Comparison of ENCODE assay signal across 10 cellular contexts in the genomic region with DNA sequence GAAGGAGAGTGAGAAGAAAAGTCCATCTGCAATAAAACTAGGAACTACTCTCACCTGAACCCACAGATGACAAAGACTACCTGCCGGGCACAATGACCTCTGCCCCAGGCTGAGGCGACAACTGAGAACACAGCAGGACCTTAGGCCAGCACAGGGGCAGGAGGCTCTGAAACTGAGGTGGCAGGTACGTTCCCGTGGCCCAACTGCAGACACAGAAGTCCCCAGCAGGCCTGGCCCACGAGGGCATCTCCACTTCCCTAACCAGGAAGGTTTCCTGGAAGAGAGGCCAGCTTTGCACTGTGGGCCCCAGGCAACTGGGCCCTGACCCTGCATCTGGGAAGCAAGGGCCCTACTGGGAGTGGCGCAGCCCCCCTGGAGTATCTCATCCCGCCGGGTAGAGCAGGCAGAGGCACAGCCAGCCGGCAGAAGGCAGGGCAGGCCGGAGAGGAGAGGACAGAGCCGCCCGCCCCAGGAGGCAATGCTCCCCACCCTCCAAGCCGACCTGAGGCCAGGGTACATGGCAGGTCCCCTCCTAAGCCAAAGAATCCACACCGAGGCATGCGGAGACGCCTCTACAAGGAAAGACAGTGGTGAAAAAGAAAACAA. TPM values are rescaled to one million over a fixed set of nuclear protein-coding genes. Genes with fewer than 3 reads are reported as not detected.
DNase-seq lines count a peak whose midpoint lies in the region; ATAC-seq and TF ChIP-seq lines count a peak whose summit lies in the region.
"Had no signal": no experiment of that assay in that cellular context is flagged by ENCODE, and none has a peak within 500 bp of the region (broad histone marks: within the 10 kb centered on the region; RNA-seq: fewer than 3 reads in every experiment).

No MANE protein-coding gene starts in this region.

- H3K27me3 Mint-ChIP-seq in CD4-positive, CD25-positive, alpha-beta regulatory T cell: no peaks in the 10 kb centered on the region
- no peaks in the 10 kb centered on the region for H3K27me3 Mint-ChIP-seq in nephron (ENCODE audit: low read depth)

- peak overlapping the region; percentile 68 for H3K4me3 ChIP-seq in CD4-positive, CD25-positive, alpha-beta regulatory T cell (ENCODE audit: low read depth, low read length)
- no peak overlapping the region for H3K4me3 ChIP-seq in IMR-90 (ENCODE audit: insufficient read depth, low read depth, low read length)
- peak overlapping the region; percentile 7 for H3K4me3 ChIP-seq in effector memory CD4-positive, alpha-beta T cell (ENCODE audit: insufficient read depth, low read depth, low read length, poor library complexity, severe bottlenecking)

- no peaks in the 10 kb centered on the region for H3K27me3 ChIP-seq in CD4-positive, CD25-positive, alpha-beta regulatory T cell (ENCODE audit: control insufficient read depth, insufficient read depth, low read length)
- no peaks in the 10 kb centered on the region for H3K27me3 ChIP-seq in IMR-90 (ENCODE audit: control insufficient read depth, insufficient read depth, low read length)
- no peaks in the 10 kb centered on the region for H3K27me3 ChIP-seq in effector memory CD4-positive, alpha-beta T cell (replicated peaks; ENCODE audit: control insufficient read depth, insufficient read depth, low read length, poor library complexity, severe bottlenecking)

- WGBS in IMR-90 (ENCODE audit: extremely low coverage in 2 of 2, insufficient read length in 1 of 2), 2 experiments: 60% methylated on average over 1 of the region's 16 CpGs; no CpG with 5 or more reads in 1 of the 2 experiments

- no peak for TF ChIP-seq RAD21 in IMR-90 (IDR thresholded peaks at IDR 0.05; ENCODE audit: low read length)

- in situ Hi-C loops in IMR-90 (cut with MboI; ENCODE audit: low sequenced_read_pairs): no loop called here

- peak overlapping the region; percentile 12; the same call in 1 of the 2 replicates for H3K4ac ChIP-seq in IMR-90 (ENCODE audit: low read depth, low read length)

- dilution Hi-C loops in IMR-90 (cut with HindIII; ENCODE audit: low sequenced_read_pairs, unreplicated experiment): no loop called here

- H4K20me1 ChIP-seq in IMR-90 (ENCODE audit: insufficient read depth, low read length): peaks cover 64% of the 10 kb centered on the region

- no TSS peak for BruUV-seq in IMR-90 (replicated peaks; lab: Mats Ljungman, UMichigan)

- H3K56ac ChIP-seq in IMR-90 (ENCODE audit: extremely low read depth, insufficient read depth, low read length): no peak overlapping the region

- peak overlapping the region; percentile 14 for H2BK5ac ChIP-seq in IMR-90 (ENCODE audit: low read depth, low read length, poor library complexity, severe bottlenecking)

- intact Hi-C loops in IMR-90 (cut with micrococcal nuclease): no loop called here

- H3K79me1 ChIP-seq in IMR-90 (ENCODE audit: low read depth in 1 of 2, low read length in 2 of 2): peaks cover 27 to 83% of the 10 kb centered on the region in 2 experiments

- no peaks in the 10 kb centered on the region for H3K9me3 ChIP-seq in CD4-positive, CD25-positive, alpha-beta regulatory T cell (ENCODE audit: control insufficient read depth in 2 of 2, low read length in 2 of 2)
- H3K9me3 ChIP-seq in IMR-90 (ENCODE audit: control insufficient read depth, insufficient read depth, low read length): peaks cover under 1% of the 10 kb centered on the region
- H3K9me3 ChIP-seq in effector memory CD4-positive, alpha-beta T cell (ENCODE audit: control insufficient read depth, low read length): no peaks in the 10 kb centered on the region

- H2BK15ac ChIP-seq in IMR-90 (ENCODE audit: low read depth, low read length): no peak overlapping the region

- H3K4me3 Mint-ChIP-seq in CD4-positive, CD25-positive, alpha-beta regulatory T cell: peak overlapping the region; percentile 65 to 90 (median 76)
- peak overlapping the region in 1 of 3 experiments; percentile 30 for H3K4me3 Mint-ChIP-seq in nephron
- H3K4me3 Mint-ChIP-seq: mesothelial cell of epicardium had no signal

- H3K9ac ChIP-seq in IMR-90 (ENCODE audit: low read depth, low read length): no peak overlapping the region

- H3K4me1 Mint-ChIP-seq in CD4-positive, CD25-positive, alpha-beta regulatory T cell: peaks cover 55 to 92% (median 83%) of the 10 kb centered on the region in 4 donors
- H3K4me1 Mint-ChIP-seq in nephron: peaks cover 85% of the 10 kb centered on the region

- no peak overlapping the region for H3K14ac ChIP-seq in IMR-90 (replicated peaks; ENCODE audit: low read depth, low read length)

- 0 out of 2 replicates have a peak overlapping the region, but pooled peaks have one; percentile 7 for H3K23ac ChIP-seq in IMR-90 (ENCODE audit: low read depth, low read length)

- H2AK5ac ChIP-seq in IMR-90 (ENCODE audit: low read depth, low read length): peak overlapping the region; percentile 60; the same call in 1 of the 2 replicates

- CTCF ChIA-PET in IMR-90 (lab: Yijun Ruan, JAX): no interaction called here

- H3K9me3 Mint-ChIP-seq in CD4-positive, CD25-positive, alpha-beta regulatory T cell: no peaks in the 10 kb centered on the region
- no peaks in the 10 kb centered on the region for H3K9me3 Mint-ChIP-seq in nephron
- H3K9me3 Mint-ChIP-seq: mesothelial cell of epicardium had no signal

- peak overlapping the region in 1 of 2 experiments; percentile 30; a peak in 1 of 4 replicates for H4K8ac ChIP-seq in IMR-90 (ENCODE audit: low read depth in 2 of 2, low read length in 2 of 2)

- ATAC-seq in CD4-positive, CD25-positive, alpha-beta regulatory T cell (ENCODE audit: low read depth in 2 of 2): no peak
- ATAC-seq in IMR-90 (ENCODE audit: low read depth) (no peak), HG02610 (IDR thresholded peaks at IDR 0.05; ENCODE audit: unreplicated experiment) (no peak)

- no peak overlapping the region for H2BK20ac ChIP-seq in IMR-90 (ENCODE audit: low read depth, low read length)

- peak overlapping the region; percentile 74 to 85 (median 75) for H3K27ac Mint-ChIP-seq in CD4-positive, CD25-positive, alpha-beta regulatory T cell
- peak overlapping the region; percentile 21 to 50 (median 50) for H3K27ac Mint-ChIP-seq in nephron
- H3K27ac Mint-ChIP-seq: mesothelial cell of epicardium had no signal

- no peak overlapping the region for H2BK120ac ChIP-seq in IMR-90 (ENCODE audit: low read depth, low read length)

- H3K4me2 ChIP-seq in IMR-90 (ENCODE audit: low read depth, low read length): no peak overlapping the region

- no peak for TF ChIP-seq POLR2A in IMR-90 (IDR thresholded peaks at IDR 0.05; ENCODE audit: low read depth, low read length)

- H2AK9ac ChIP-seq in IMR-90 (replicated peaks; ENCODE audit: low read depth, low read length, poor library complexity): no peak overlapping the region

- H3K36me3 ChIP-seq in CD4-positive, CD25-positive, alpha-beta regulatory T cell (ENCODE audit: control insufficient read depth, insufficient read depth, low read length): peaks cover 14% of the 10 kb centered on the region
- H3K36me3 ChIP-seq in IMR-90 (ENCODE audit: control insufficient read depth, insufficient read depth, low read length): no peaks in the 10 kb centered on the region
- peaks cover 5% of the 10 kb centered on the region for H3K36me3 ChIP-seq in effector memory CD4-positive, alpha-beta T cell (ENCODE audit: control insufficient read depth, insufficient read depth, low read length)

- peaks cover 19% of the 10 kb centered on the region for H3K36me3 Mint-ChIP-seq in CD4-positive, CD25-positive, alpha-beta regulatory T cell
- peaks cover 17% of the 10 kb centered on the region for H3K36me3 Mint-ChIP-seq in nephron (ENCODE audit: low read depth)

- no peak overlapping the region for H3K27ac ChIP-seq in CD4-positive, CD25-positive, alpha-beta regulatory T cell (ENCODE audit: insufficient read depth, low read length, poor library complexity, severe bottlenecking)
- H3K27ac ChIP-seq in IMR-90 (ENCODE audit: insufficient read depth, low read length): no peak overlapping the region
- H3K27ac ChIP-seq in effector memory CD4-positive, alpha-beta T cell (ENCODE audit: insufficient read depth, low read length, poor library complexity, severe bottlenecking): no peak overlapping the region

- DNase-seq in CD4-positive, CD25-positive, alpha-beta regulatory T cell: no peak
- DNase-seq in IMR-90 (no peak), NCI-H510A treated with DMSO at 0.1 percent for 48 hours (lab: John Stamatoyannopoulos, UW) (no peak), NCI-H2081 (lab: John Stamatoyannopoulos, UW) (no peak), superior temporal gyrus (ENCODE audit: extremely low spot score) (no peak)
- DNase-seq in effector memory CD4-positive, alpha-beta T cell: no peak
- DNase-seq: NCI-H2107 had no signal

- H4K91ac ChIP-seq in IMR-90 (ENCODE audit: insufficient read depth, low read depth, low read length): no peak overlapping the region

- no peak overlapping the region for H3K18ac ChIP-seq in IMR-90 (ENCODE audit: low read depth, low read length)

- peaks cover 69% of the 10 kb centered on the region for H3K4me1 ChIP-seq in CD4-positive, CD25-positive, alpha-beta regulatory T cell (ENCODE audit: control insufficient read depth, insufficient read depth, low read length, poor library complexity, severe bottlenecking)
- H3K4me1 ChIP-seq in IMR-90 (ENCODE audit: control insufficient read depth, insufficient read depth, low read length): peaks cover 37% of the 10 kb centered on the region
- peaks cover 56% of the 10 kb centered on the region for H3K4me1 ChIP-seq in effector memory CD4-positive, alpha-beta T cell (ENCODE audit: control insufficient read depth, insufficient read depth, low read length, poor library complexity, severe bottlenecking)

- no peak overlapping the region for H4K5ac ChIP-seq in IMR-90 (ENCODE audit: low read depth, low read length)

- H2AFZ ChIP-seq in IMR-90 (replicated peaks; ENCODE audit: low read length, poor library complexity): no peak overlapping the region

- POLR2A ChIA-PET in IMR-90 (lab: Charles Lee; ENCODE audit: unreplicated experiment): no interaction called here

- TF ChIP-seq CTCF in IMR-90 (conservative IDR thresholded peaks at IDR 0.05; ENCODE audit: low read depth, low read length) (no peak), nephron (IDR thresholded peaks at IDR 0.05; ENCODE audit: unreplicated experiment in 3 of 3) (no peak)

- H3K9me1 ChIP-seq in IMR-90 (ENCODE audit: insufficient read depth, low read length): peaks cover 42% of the 10 kb centered on the region

TF ChIP-seq in IMR-90, 13 proteins besides CTCF, POLR2A, EP300 and RAD21 (continues in another document):
- TF ChIP-seq CHD1 (IDR thresholded peaks at IDR 0.05; ENCODE audit: low read depth, low read length) (no peak), SMC3 (IDR thresholded peaks at IDR 0.05; ENCODE audit: low read depth, low read length) (no peak), NFE2L2 (IDR thresholded peaks at IDR 0.05; ENCODE audit: low read depth, low read length) (no peak), FOS (IDR thresholded peaks at IDR 0.05; ENCODE audit: low read depth, low read length) (no peak), MXI1 (IDR thresholded peaks at IDR 0.05; ENCODE audit: borderline replicate concordance, low read depth, low read length) (no peak), BHLHE40 (IDR thresholded peaks at IDR 0.05; ENCODE audit: low read depth, low read length) (no peak)

RNA-seq across cellular contexts. Expression of gene STK24, which starts 32.7 kb away (rescaled TPM):
- total RNA-seq in CD4-positive, CD25-positive, alpha-beta regulatory T cell: 141 TPM
- 10 to 100 TPM; 26.7 to 58.4 (median 40.9) TPM for polyA plus RNA-seq in CD4-positive, CD25-positive, alpha-beta regulatory T cell
- total RNA-seq in IMR-90 (2012; rRNA removed): 29.2 and 36.1 TPM in 2 replicates
- polyA plus RNA-seq in IMR-90 (2012; rRNA removed): 26.8 and 43.4 TPM in 2 replicates
- 18.4 and 23.4 TPM in 2 replicates for polyA plus RNA-seq in IMR-90 (2012; cell fraction: cytosol; rRNA removed)
- 12.5 and 39.5 TPM in 2 replicates for polyA plus RNA-seq in IMR-90 (2012; cell fraction: nucleus; rRNA removed; ENCODE audit: low replicate concordance)
